ENCODE assay signal across 1 cellular context in the genomic region with DNA sequence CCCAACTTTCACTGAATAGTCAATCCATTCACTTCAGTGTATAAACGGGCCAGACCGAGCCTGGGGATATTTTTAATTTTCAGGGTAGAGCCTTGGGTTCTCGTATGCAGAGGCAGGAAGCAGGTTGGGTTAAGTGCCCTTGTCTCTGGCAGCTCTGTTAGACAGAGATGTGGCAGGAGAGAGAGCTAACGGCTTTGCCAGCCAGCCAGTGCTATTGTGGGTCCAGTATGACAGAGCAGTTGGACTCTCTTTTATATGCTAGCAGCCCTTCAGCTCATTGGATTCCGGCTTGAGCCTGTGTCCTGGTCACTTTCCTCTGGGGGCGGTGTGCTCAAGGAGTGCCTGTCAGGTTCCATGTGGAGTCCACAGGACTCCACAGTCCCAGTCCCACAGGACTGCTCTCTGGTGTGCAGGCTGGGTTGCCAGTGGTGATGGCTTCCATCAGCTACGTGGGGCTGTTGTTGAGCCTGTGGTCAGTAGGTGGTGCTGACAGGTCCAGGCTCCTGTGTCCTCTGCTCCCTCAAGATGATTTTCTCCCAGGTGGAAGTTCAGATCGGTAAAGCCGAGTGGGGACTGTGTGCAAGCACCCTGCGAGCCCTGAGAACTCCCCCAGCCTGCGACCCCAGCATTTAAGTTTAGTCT.
TF ChIP-seq lines count a peak whose summit lies in the region.

No MANE protein-coding gene starts in this region.

TF ChIP-seq in GM12878, 131 proteins besides CTCF, POLR2A, EP300 and RAD21:
- TF ChIP-seq, protein P1, sequence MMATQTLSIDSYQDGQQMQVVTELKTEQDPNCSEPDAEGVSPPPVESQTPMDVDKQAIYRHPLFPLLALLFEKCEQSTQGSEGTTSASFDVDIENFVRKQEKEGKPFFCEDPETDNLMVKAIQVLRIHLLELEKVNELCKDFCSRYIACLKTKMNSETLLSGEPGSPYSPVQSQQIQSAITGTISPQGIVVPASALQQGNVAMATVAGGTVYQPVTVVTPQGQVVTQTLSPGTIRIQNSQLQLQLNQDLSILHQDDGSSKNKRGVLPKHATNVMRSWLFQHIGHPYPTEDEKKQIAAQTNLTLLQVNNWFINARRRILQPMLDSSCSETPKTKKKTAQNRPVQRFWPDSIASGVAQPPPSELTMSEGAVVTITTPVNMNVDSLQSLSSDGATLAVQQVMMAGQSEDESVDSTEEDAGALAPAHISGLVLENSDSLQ (IDR thresholded peaks at IDR 0.05): no peak
- TF ChIP-seq, protein P2, sequence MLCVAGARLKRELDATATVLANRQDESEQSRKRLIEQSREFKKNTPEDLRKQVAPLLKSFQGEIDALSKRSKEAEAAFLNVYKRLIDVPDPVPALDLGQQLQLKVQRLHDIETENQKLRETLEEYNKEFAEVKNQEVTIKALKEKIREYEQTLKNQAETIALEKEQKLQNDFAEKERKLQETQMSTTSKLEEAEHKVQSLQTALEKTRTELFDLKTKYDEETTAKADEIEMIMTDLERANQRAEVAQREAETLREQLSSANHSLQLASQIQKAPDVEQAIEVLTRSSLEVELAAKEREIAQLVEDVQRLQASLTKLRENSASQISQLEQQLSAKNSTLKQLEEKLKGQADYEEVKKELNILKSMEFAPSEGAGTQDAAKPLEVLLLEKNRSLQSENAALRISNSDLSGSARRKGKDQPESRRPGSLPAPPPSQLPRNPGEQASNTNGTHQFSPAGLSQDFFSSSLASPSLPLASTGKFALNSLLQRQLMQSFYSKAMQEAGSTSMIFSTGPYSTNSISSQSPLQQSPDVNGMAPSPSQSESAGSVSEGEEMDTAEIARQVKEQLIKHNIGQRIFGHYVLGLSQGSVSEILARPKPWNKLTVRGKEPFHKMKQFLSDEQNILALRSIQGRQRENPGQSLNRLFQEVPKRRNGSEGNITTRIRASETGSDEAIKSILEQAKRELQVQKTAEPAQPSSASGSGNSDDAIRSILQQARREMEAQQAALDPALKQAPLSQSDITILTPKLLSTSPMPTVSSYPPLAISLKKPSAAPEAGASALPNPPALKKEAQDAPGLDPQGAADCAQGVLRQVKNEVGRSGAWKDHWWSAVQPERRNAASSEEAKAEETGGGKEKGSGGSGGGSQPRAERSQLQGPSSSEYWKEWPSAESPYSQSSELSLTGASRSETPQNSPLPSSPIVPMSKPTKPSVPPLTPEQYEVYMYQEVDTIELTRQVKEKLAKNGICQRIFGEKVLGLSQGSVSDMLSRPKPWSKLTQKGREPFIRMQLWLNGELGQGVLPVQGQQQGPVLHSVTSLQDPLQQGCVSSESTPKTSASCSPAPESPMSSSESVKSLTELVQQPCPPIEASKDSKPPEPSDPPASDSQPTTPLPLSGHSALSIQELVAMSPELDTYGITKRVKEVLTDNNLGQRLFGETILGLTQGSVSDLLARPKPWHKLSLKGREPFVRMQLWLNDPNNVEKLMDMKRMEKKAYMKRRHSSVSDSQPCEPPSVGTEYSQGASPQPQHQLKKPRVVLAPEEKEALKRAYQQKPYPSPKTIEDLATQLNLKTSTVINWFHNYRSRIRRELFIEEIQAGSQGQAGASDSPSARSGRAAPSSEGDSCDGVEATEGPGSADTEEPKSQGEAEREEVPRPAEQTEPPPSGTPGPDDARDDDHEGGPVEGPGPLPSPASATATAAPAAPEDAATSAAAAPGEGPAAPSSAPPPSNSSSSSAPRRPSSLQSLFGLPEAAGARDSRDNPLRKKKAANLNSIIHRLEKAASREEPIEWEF (IDR thresholded peaks at IDR 0.05; ENCODE audit: insufficient replicate concordance, low read depth, low read length): no peak
- TF ChIP-seq, protein P3, sequence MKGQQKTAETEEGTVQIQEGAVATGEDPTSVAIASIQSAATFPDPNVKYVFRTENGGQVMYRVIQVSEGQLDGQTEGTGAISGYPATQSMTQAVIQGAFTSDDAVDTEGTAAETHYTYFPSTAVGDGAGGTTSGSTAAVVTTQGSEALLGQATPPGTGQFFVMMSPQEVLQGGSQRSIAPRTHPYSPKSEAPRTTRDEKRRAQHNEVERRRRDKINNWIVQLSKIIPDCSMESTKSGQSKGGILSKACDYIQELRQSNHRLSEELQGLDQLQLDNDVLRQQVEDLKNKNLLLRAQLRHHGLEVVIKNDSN (IDR thresholded peaks at IDR 0.05; ENCODE audit: borderline replicate concordance, extremely low read length, insufficient read depth, low read depth, low read length): no peak
TF ChIP-seq in GM12878: peak in this region for 0.
